26 cellular contexts compared by ENCODE assay signal in the genomic region with DNA sequence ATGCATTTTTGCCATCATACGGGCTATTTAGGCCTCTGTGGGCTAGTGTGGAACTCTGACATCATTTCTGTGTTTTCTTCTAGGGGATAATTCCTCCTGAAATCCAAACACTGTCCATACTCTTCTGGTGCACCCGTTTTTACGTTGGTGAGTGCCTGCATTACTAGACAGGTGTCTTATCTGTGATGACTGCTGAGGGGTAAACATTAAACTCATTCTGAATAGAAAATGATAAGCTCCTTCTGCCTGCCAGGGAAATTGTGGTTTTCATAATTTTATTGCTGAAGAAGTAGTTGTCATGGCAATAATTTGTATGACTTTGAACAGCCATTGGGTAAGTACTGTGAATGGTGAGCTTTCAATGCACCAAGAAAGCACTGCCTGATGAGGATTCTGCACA.
"Had no signal": no experiment of that assay in that cellular context is flagged by ENCODE, and none has a peak within 500 bp of the region (broad histone marks: within the 10 kb centered on the region; RNA-seq: fewer than 3 reads in every experiment).

No MANE protein-coding gene starts in this region.

- H3K27ac Mint-ChIP-seq: activated naive CD4-positive, alpha-beta T cell treated with anti-CD3 and anti-CD28 coated beads, Interleukin-2, amount 10 ng/mL, durations not matched to agents 7 days and 5 days; activated naive CD8-positive, alpha-beta T cell treated with anti-CD3 and anti-CD28 coated beads, Interleukin-2, amount 10 ng/mL, durations not matched to agents 7 days and 5 days; naive B cell; stimulated activated naive B cell treated with anti-CD40 and anti-IgM and Interleukin-4, amounts not matched to agents 10 μg/mL and 1 μg/mL and 100 μg/mL, for 72 hours had no signal

- H3K9ac ChIP-seq: parathyroid adenoma had no signal

- ATAC-seq: gastroesophageal sphincter; left cardiac atrium; psoas muscle; stimulated activated naive B cell treated with anti-CD40 and anti-IgM and Interleukin-4, amounts not matched to agents 10 μg/mL and 1 μg/mL and 100 μg/mL, for 72 hours had no signal

- H3K27me3 ChIP-seq: ascending aorta, cardiac muscle cell, gastroesophageal sphincter, stomach, thyroid gland, upper lobe of left lung, vagina had no signal

- H3K9me3 ChIP-seq: ascending aorta, gastroesophageal sphincter, psoas muscle, stomach, thyroid gland, upper lobe of left lung, vagina had no signal

- DNase-seq: activated CD4-positive, alpha-beta T cell treated with anti-CD3 and anti-CD28 coated beads for 4 hours; activated CD4-positive, alpha-beta T cell treated with anti-CD3 and anti-CD28 coated beads, Interleukin-2, amount 50 U/mL, for 4 hours; activated gamma-delta T cell; activated naive CD4-positive, alpha-beta T cell treated with anti-CD3 and anti-CD28 coated beads, Interleukin-2, amount 10 ng/mL, durations not matched to agents 7 days and 5 days; activated naive CD8-positive, alpha-beta T cell treated with anti-CD3 and anti-CD28 coated beads, Interleukin-2, amount 10 ng/mL, durations not matched to agents 7 days and 5 days; activated T-cell treated with anti-CD3 and anti-CD28 coated beads for 4 hours; hippocampal formation; left cardiac atrium; mammary epithelial cell; naive B cell; nucleus accumbens; psoas muscle; stimulated activated CD4-positive, alpha-beta T cell treated with anti-CD3 and anti-CD28 coated beads, Interleukin-15, amount 100 ng/mL, for 24 hours; stimulated activated CD4-positive, alpha-beta T cell treated with anti-CD3 and anti-CD28 coated beads, Interleukin-2, amount 100 ng/mL, for 24 hours; stimulated activated naive B cell treated with anti-CD40 and anti-IgM and Interleukin-4, amounts not matched to agents 10 μg/mL and 1 μg/mL and 100 μg/mL, for 72 hours; stomach; T-helper 9 cell; thyroid gland; upper lobe of left lung had no signal

- H3K4me1 Mint-ChIP-seq: activated naive CD4-positive, alpha-beta T cell treated with anti-CD3 and anti-CD28 coated beads, Interleukin-2, amount 10 ng/mL, durations not matched to agents 7 days and 5 days; activated naive CD8-positive, alpha-beta T cell treated with anti-CD3 and anti-CD28 coated beads, Interleukin-2, amount 10 ng/mL, durations not matched to agents 7 days and 5 days; naive B cell; neural crest cell; stimulated activated naive B cell treated with anti-CD40 and anti-IgM and Interleukin-4, amounts not matched to agents 10 μg/mL and 1 μg/mL and 100 μg/mL, for 72 hours had no signal

- H2AFZ ChIP-seq: parathyroid adenoma had no signal

- H3K36me3 Mint-ChIP-seq: activated naive CD4-positive, alpha-beta T cell treated with anti-CD3 and anti-CD28 coated beads, Interleukin-2, amount 10 ng/mL, durations not matched to agents 7 days and 5 days; activated naive CD8-positive, alpha-beta T cell treated with anti-CD3 and anti-CD28 coated beads, Interleukin-2, amount 10 ng/mL, durations not matched to agents 7 days and 5 days; brain; stimulated activated naive B cell treated with anti-CD40 and anti-IgM and Interleukin-4, amounts not matched to agents 10 μg/mL and 1 μg/mL and 100 μg/mL, for 72 hours had no signal

- H3K4me3 ChIP-seq: ascending aorta, cardiac muscle cell, gastroesophageal sphincter, psoas muscle, stomach, thyroid gland, upper lobe of left lung, vagina had no signal

- H3K36me3 ChIP-seq: ascending aorta, cardiac muscle cell, gastroesophageal sphincter, stomach, thyroid gland, upper lobe of left lung, vagina had no signal

- H3K9me3 Mint-ChIP-seq: activated naive CD8-positive, alpha-beta T cell treated with anti-CD3 and anti-CD28 coated beads, Interleukin-2, amount 10 ng/mL, durations not matched to agents 7 days and 5 days had no signal

- H3K4me3 Mint-ChIP-seq: activated naive CD4-positive, alpha-beta T cell treated with anti-CD3 and anti-CD28 coated beads, Interleukin-2, amount 10 ng/mL, durations not matched to agents 7 days and 5 days; activated naive CD8-positive, alpha-beta T cell treated with anti-CD3 and anti-CD28 coated beads, Interleukin-2, amount 10 ng/mL, durations not matched to agents 7 days and 5 days; brain; naive B cell; neural crest cell; stimulated activated naive B cell treated with anti-CD40 and anti-IgM and Interleukin-4, amounts not matched to agents 10 μg/mL and 1 μg/mL and 100 μg/mL, for 72 hours had no signal

- H3K79me2 ChIP-seq: parathyroid adenoma had no signal

- H3K4me1 ChIP-seq: ascending aorta, gastroesophageal sphincter, parathyroid adenoma, stomach, thyroid gland, upper lobe of left lung, vagina had no signal
